In genomic region chr15:70486451-70487379, GRCh38 we compare ENCODE assay signal across 8 cellular contexts.
DNase-seq lines count a peak whose midpoint lies in the region; TF ChIP-seq lines count a peak whose summit lies in the region.

No MANE protein-coding gene starts in this region.

- H3K27me3 ChIP-seq in transverse colon: no peaks in the 10 kb centered on the region

- peaks cover 6% of the 10 kb centered on the region for H3K36me3 Mint-ChIP-seq in activated T-helper 1 cell treated with anti-CD3 and anti-CD28 coated beads, Interleukin-12 subunit alpha, Interleukin-12 subunit beta, Interleukin-2, Interleukin-4 antibody, amounts not matched to agents 30 ng/mL and 10 ng/mL and 1 ng/mL, durations not matched to agents 14 hours and 24 hours and 36 hours (ENCODE audit: low read depth)

- H3K4me1 Mint-ChIP-seq in activated T-helper 1 cell treated with anti-CD3 and anti-CD28 coated beads, Interleukin-12 subunit alpha, Interleukin-12 subunit beta, Interleukin-2, Interleukin-4 antibody, amounts not matched to agents 30 ng/mL and 10 ng/mL and 1 ng/mL, durations not matched to agents 14 hours and 24 hours and 36 hours (ENCODE audit: low read depth): peaks cover 94% of the 10 kb centered on the region

- H3K9me3 Mint-ChIP-seq in activated T-helper 1 cell treated with anti-CD3 and anti-CD28 coated beads, Interleukin-12 subunit alpha, Interleukin-12 subunit beta, Interleukin-2, Interleukin-4 antibody, amounts not matched to agents 30 ng/mL and 10 ng/mL and 1 ng/mL, durations not matched to agents 14 hours and 24 hours and 36 hours: peaks cover 6% of the 10 kb centered on the region

- H3K4me1 ChIP-seq in transverse colon: peaks cover 0 to 12% (median under 1%) of the 10 kb centered on the region in 4 donors

- intact Hi-C loops in activated T-helper 1 cell treated with anti-CD3 and anti-CD28 coated beads, Interleukin-12 subunit alpha, Interleukin-12 subunit beta, Interleukin-2, Interleukin-4 antibody, amounts not matched to agents 30 ng/mL and 10 ng/mL and 1 ng/mL, durations not matched to agents 14 hours and 24 hours and 36 hours (cut with micrococcal nuclease): loop anchor here (1.0 to 2.0 kb wide), 8 partner anchors 8 to 1018 kb away; no protein-coding TSS in a partner anchor
- intact Hi-C loops in transverse colon (cut with DNase I; ENCODE audit: low total_unique reads): loop anchor here (10.0 kb wide), 1 partner anchor 912 kb away; no protein-coding TSS in a partner anchor

- H3K27ac ChIP-seq in transverse colon: no peak overlapping the region

- no peaks in the 10 kb centered on the region for H3K9me3 ChIP-seq in transverse colon

- peaks cover 48% of the 10 kb centered on the region for H3K27me3 Mint-ChIP-seq in activated T-helper 1 cell treated with anti-CD3 and anti-CD28 coated beads, Interleukin-12 subunit alpha, Interleukin-12 subunit beta, Interleukin-2, Interleukin-4 antibody, amounts not matched to agents 30 ng/mL and 10 ng/mL and 1 ng/mL, durations not matched to agents 14 hours and 24 hours and 36 hours (ENCODE audit: insufficient read depth)

- H3K4me3 Mint-ChIP-seq in activated T-helper 1 cell treated with anti-CD3 and anti-CD28 coated beads, Interleukin-12 subunit alpha, Interleukin-12 subunit beta, Interleukin-2, Interleukin-4 antibody, amounts not matched to agents 30 ng/mL and 10 ng/mL and 1 ng/mL, durations not matched to agents 14 hours and 24 hours and 36 hours: peak overlapping the region; percentile 53

- DNase-seq in GM12865 (ENCODE audit: low read depth) (peak; percentile 95), HCEC 1CT (peak; percentile 59), NB4 (ENCODE audit: low read depth) (peak; percentile 97), medulla oblongata (ENCODE audit: extremely low spot score) (peak; percentile 71), transverse colon (no peak), midbrain (lab: John Stamatoyannopoulos, UW) (no peak), DMS79 treated with DMSO at 0.1 percent for 48 hours (lab: John Stamatoyannopoulos, UW) (no peak)
- peak; percentile 73 for DNase-seq in activated T-helper 1 cell treated with anti-CD3 and anti-CD28 coated beads, Interleukin-12 subunit alpha, Interleukin-12 subunit beta, Interleukin-2, Interleukin-4 antibody, amounts not matched to agents 30 ng/mL and 10 ng/mL and 1 ng/mL, durations not matched to agents 14 hours and 24 hours and 36 hours (ENCODE audit: low spot score)

- no peak for TF ChIP-seq EP300 in transverse colon (IDR thresholded peaks at IDR 0.05; ENCODE audit: low read depth)

- in situ Hi-C loops in transverse colon (cut with MboI; ENCODE audit: low pct_ligation_motif_present in 1 of 4, low pct_unique_long_range_greater_than_20kb in 1 of 4, low sequenced_read_pairs in 3 of 4): loop anchor here in 3 of 4 donors (10.0 kb wide), 3 partner anchors 762 to 1012 kb away; no protein-coding TSS in a partner anchor

- peak overlapping the region; percentile 92 for H3K27ac Mint-ChIP-seq in activated T-helper 1 cell treated with anti-CD3 and anti-CD28 coated beads, Interleukin-12 subunit alpha, Interleukin-12 subunit beta, Interleukin-2, Interleukin-4 antibody, amounts not matched to agents 30 ng/mL and 10 ng/mL and 1 ng/mL, durations not matched to agents 14 hours and 24 hours and 36 hours

- no peak for TF ChIP-seq CTCF in GM12865 (IDR thresholded peaks at IDR 0.05; ENCODE audit: insufficient read depth, low read depth, low read length, missing control alignments)
- no peak for TF ChIP-seq CTCF in NB4 (IDR thresholded peaks at IDR 0.05; ENCODE audit: low read depth, low read length)
- TF ChIP-seq CTCF in transverse colon (IDR thresholded peaks at IDR 0.05): no peak

- H3K36me3 ChIP-seq in transverse colon: no peaks in the 10 kb centered on the region

- TF ChIP-seq POLR2A in NB4 (IDR thresholded peaks at IDR 0.05; ENCODE audit: extremely low read depth, insufficient read length): no peak
- TF ChIP-seq POLR2A in transverse colon (IDR thresholded peaks at IDR 0.05): no peak

- H3K4me3 ChIP-seq in GM12865 (ENCODE audit: low read depth, low read length): no peak overlapping the region
- no peak overlapping the region for H3K4me3 ChIP-seq in NB4 (ENCODE audit: low read depth, low read length)
- no peak overlapping the region for H3K4me3 ChIP-seq in transverse colon

- 62% methylated on average over 16 of the region's 16 CpGs; no CpG with 5 or more reads in 1 of the 2 donors for WGBS in transverse colon (ENCODE audit: low coverage in 1 of 2), 2 donors

Comparison
In these comparisons a context has a peak if more than half of its experiments do, and no peak if none do; other contexts are left out.
1. DNase-seq: peak in GM12865 (single experiment), HCEC 1CT (single experiment), NB4 (single experiment), activated T-helper 1 cell treated with anti-CD3 and anti-CD28 coated beads, Interleukin-12 subunit alpha, Interleukin-12 subunit beta, Interleukin-2, Interleukin-4 antibody, amounts not matched to agents 30 ng/mL and 10 ng/mL and 1 ng/mL, durations not matched to agents 14 hours and 24 hours and 36 hours (single experiment) and medulla oblongata (single experiment); none in transverse colon (single experiment), midbrain (single experiment) and DMS79 treated with DMSO at 0.1 percent for 48 hours (single experiment).